In genomic region chr3:56702487-56703315, GRCh38 we compare ENCODE assay signal across 8 cellular contexts. TPM values are rescaled to one million over a fixed set of nuclear protein-coding genes. Genes with fewer than 3 reads are reported as not detected.
A peak's percentile ranks its signal among the peaks of the same experiment; 100 is the strongest.
DNase-seq lines count a peak whose midpoint lies in the region; ATAC-seq, FAIRE-seq and TF ChIP-seq lines count a peak whose summit lies in the region.

No MANE protein-coding gene starts in this region.

- ATAC-seq in HG03175 (IDR thresholded peaks at IDR 0.05; ENCODE audit: unreplicated experiment) (no peak), HG03159 (IDR thresholded peaks at IDR 0.05; ENCODE audit: unreplicated experiment) (no peak)

- DNase-seq in D721Med (ENCODE audit: insufficient read length, low spot score) (no peak), HFF-Myc (ENCODE audit: extremely low read depth, low read depth) (peak; percentile 59), NOMO-1 (lab: John Stamatoyannopoulos, UW; ENCODE audit: unreplicated experiment in 2 of 2) (peak; percentile 44 to 83), glomerular endothelial cell (ENCODE audit: extremely low read depth, low read depth, low spot score) (peak; percentile 68), pons (ENCODE audit: low spot score) (peak; percentile 88)
- peak; percentile 20 for DNase-seq in activated gamma-delta T cell treated with anti-CD3 and anti-CD28 coated beads, Interleukin-2, amount 50 U/mL, for 16 hours (ENCODE audit: low read depth)

- peak; percentile 83 for TF ChIP-seq CTCF in D721Med (IDR thresholded peaks at IDR 0.05; ENCODE audit: insufficient read depth, missing control alignments)
- peak; percentile 68 for TF ChIP-seq CTCF in HFF-Myc (IDR thresholded peaks at IDR 0.05; ENCODE audit: low read depth, low read length, missing control alignments)

- FAIRE-seq in D721Med (lab: Jason Lieb, UNC): peak; percentile 60

- H3K4me3 ChIP-seq in HFF-Myc (replicated peaks; ENCODE audit: low read depth, low read length): no peak overlapping the region

RNA-seq across cellular contexts. Expression of gene TASOR, which starts 19.6 kb away (rescaled TPM):
- total RNA-seq in glomerular endothelial cell: 33.1 and 46.3 TPM in 2 replicates
